ENCODE assay signal across 19 cellular contexts in genomic region chr4:157739237-157739636, GRCh38.
DNase-seq lines count a peak whose midpoint lies in the region; TF ChIP-seq lines count a peak whose summit lies in the region.
"Had no signal": no experiment of that assay in that cellular context is flagged by ENCODE, and none has a peak within 500 bp of the region (broad histone marks: within the 10 kb centered on the region; RNA-seq: fewer than 3 reads in every experiment).

No MANE protein-coding gene starts in this region.

- H3K27me3 ChIP-seq in MG63: no peaks in the 10 kb centered on the region
- H3K27me3 ChIP-seq in neuronal stem cell (ENCODE audit: control insufficient read depth in 3 of 3, insufficient read depth in 3 of 3, low read depth in 1 of 3, low read length in 3 of 3): no peaks in the 10 kb centered on the region
- H3K27me3 ChIP-seq: neutrophil, vagina had no signal

- WGBS in neuronal stem cell (ENCODE audit: extremely low coverage in 2 of 2, insufficient read length in 2 of 2, insufficient replicate concordance in 1 of 2), 2 donors: no CpG with 5 or more reads among the region's 2 CpGs

- no peak overlapping the region for H2BK12ac ChIP-seq in neuronal stem cell (ENCODE audit: low read length)

- H3K4me3 ChIP-seq in MG63 (no peak overlapping the region), astrocyte of the spinal cord (ENCODE audit: low read depth, low read length) (no peak overlapping the region), neuronal stem cell (ENCODE audit: low read length in 2 of 2) (no peak overlapping the region)
- H3K4me3 ChIP-seq: vagina had no signal

- H3K14ac ChIP-seq in neuronal stem cell (ENCODE audit: low read length): no peak overlapping the region

- H2BK15ac ChIP-seq in neuronal stem cell (ENCODE audit: low read length): no peak overlapping the region

- H3K36me3 ChIP-seq in MG63: no peaks in the 10 kb centered on the region
- no peaks in the 10 kb centered on the region for H3K36me3 ChIP-seq in neuronal stem cell (replicated peaks in 1 of 2; ENCODE audit: control insufficient read depth in 2 of 2, insufficient read depth in 2 of 2, low read length in 2 of 2)
- H3K36me3 ChIP-seq: neutrophil, vagina had no signal

- no peak overlapping the region for H3K9ac ChIP-seq in neuronal stem cell (ENCODE audit: low read depth, low read length, poor library complexity)

- H4K8ac ChIP-seq in neuronal stem cell (ENCODE audit: low read depth, low read length): no peak overlapping the region

- no peaks in the 10 kb centered on the region for H3K9me3 ChIP-seq in MG63
- H3K9me3 ChIP-seq in neuronal stem cell (replicated peaks in 1 of 2; ENCODE audit: control insufficient read depth in 2 of 2, insufficient read depth in 1 of 2, low read depth in 1 of 2, low read length in 2 of 2): no peaks in the 10 kb centered on the region
- H3K9me3 ChIP-seq: neutrophil, vagina had no signal

- H2BK5ac ChIP-seq in neuronal stem cell (ENCODE audit: low read length): no peak overlapping the region

- no peak overlapping the region for H2AK5ac ChIP-seq in neuronal stem cell (ENCODE audit: low read depth, low read length)

- H3K4ac ChIP-seq in neuronal stem cell (ENCODE audit: low read length): no peak overlapping the region

- H3K18ac ChIP-seq in neuronal stem cell (ENCODE audit: low read length): no peak overlapping the region

- H3K23ac ChIP-seq in neuronal stem cell (ENCODE audit: low read depth, low read length, poor library complexity): no peak overlapping the region

- in situ Hi-C loops in Caki2 (cut with HindIII; ENCODE audit: low pct_unique_long_range_greater_than_20kb, low sequenced_read_pairs): no loop called here
- in situ Hi-C loops in astrocyte of the spinal cord (cut with HindIII; ENCODE audit: low sequenced_read_pairs): no loop called here

- H3K4me1 ChIP-seq in neuronal stem cell (ENCODE audit: control insufficient read depth in 2 of 2, insufficient read depth in 1 of 2, low read depth in 1 of 2, low read length in 2 of 2): peaks cover 0 to 3% of the 10 kb centered on the region in 2 donors
- H3K4me1 ChIP-seq: vagina had no signal

- TF ChIP-seq CTCF in astrocyte of the spinal cord (IDR thresholded peaks at IDR 0.05; ENCODE audit: low read depth, low read length): no peak

- DNase-seq in Caki2 (ENCODE audit: low read depth) (peak; percentile 17), MG63 (peak; percentile 78), astrocyte of the spinal cord (ENCODE audit: low read depth, low spot score) (peak; percentile 19), glomerular visceral epithelial cell (ENCODE audit: extremely low spot score) (peak; percentile 54), NCI-H524 (lab: John Stamatoyannopoulos, UW) (no peak), neuronal stem cell (ENCODE audit: low spot score) (no peak), SKM-1 treated with dmso at 0.1 percent for 144 hours (lab: John Stamatoyannopoulos, UW; ENCODE audit: unreplicated experiment) (no peak)
- DNase-seq in activated effector memory CD4-positive, alpha-beta T cell treated with Interleukin-2 at 50 U/mL for 16 hours: no peak
- DNase-seq: activated CD8-positive, alpha-beta T cell treated with anti-CD3 and anti-CD28 coated beads, Interleukin-2, amount 10 ng/mL, durations not matched to agents 7 days and 5 days; activated naive CD8-positive, alpha-beta T cell treated with anti-CD3 and anti-CD28 coated beads, Interleukin-2, amount 10 ng/mL, durations not matched to agents 7 days and 5 days; CD4-positive, CD25-positive, alpha-beta regulatory T cell; cerebellar nuclear complex; GF-D8; H7; NCI-H2081 treated with DMSO at 0.1 percent for 48 hours; right cardiac atrium; stimulated activated CD4-positive, alpha-beta T cell treated with anti-CD3 and anti-CD28 coated beads, Interleukin-1b, Interleukin-23, amount 100 ng/mL, for 48 hours had no signal

- H3K79me1 ChIP-seq in neuronal stem cell (ENCODE audit: low read depth, low read length): no peaks in the 10 kb centered on the region

- H3K4me2 ChIP-seq in neuronal stem cell (ENCODE audit: insufficient read depth, low read length, poor library complexity, severe bottlenecking): no peak overlapping the region

- no peak overlapping the region for H3K27ac ChIP-seq in neuronal stem cell (replicated peaks; ENCODE audit: low read length)
- H3K27ac ChIP-seq: neutrophil, vagina had no signal

- no peak overlapping the region for H2AFZ ChIP-seq in neuronal stem cell (ENCODE audit: low read length)

- H2BK120ac ChIP-seq in neuronal stem cell (ENCODE audit: low read depth, low read length): no peak overlapping the region

- no peak overlapping the region for H4K91ac ChIP-seq in neuronal stem cell (ENCODE audit: low read depth, low read length, poor library complexity)

Comparison
In these comparisons a context has a peak if more than half of its experiments do, and no peak if none do; other contexts are left out.
1. DNase-seq: peak in Caki2 (single experiment), MG63 (single experiment), astrocyte of the spinal cord (single experiment) and glomerular visceral epithelial cell (single experiment); none in NCI-H524 (0 of 2), activated effector memory CD4-positive, alpha-beta T cell treated with Interleukin-2 at 50 U/mL for 16 hours (single experiment), neuronal stem cell (single experiment) and SKM-1 treated with dmso at 0.1 percent for 144 hours (single experiment).